Comparison of ENCODE assay signal across 8 cellular contexts in genomic region chr14:20681348-20682126, GRCh38. TPM values are rescaled to one million over a fixed set of nuclear protein-coding genes. Genes with fewer than 3 reads are reported as not detected.
DNase-seq lines count a peak whose midpoint lies in the region; ATAC-seq, FAIRE-seq and TF ChIP-seq lines count a peak whose summit lies in the region.

No MANE protein-coding gene starts in this region.

- no peak for FAIRE-seq in HTR-8/SVneo (lab: Jason Lieb, UNC)

- H3K9me3 ChIP-seq in RWPE2 (ENCODE audit: severe bottlenecking) (no peaks in the 10 kb centered on the region), neural progenitor cell (ENCODE audit: low read depth) (no peaks in the 10 kb centered on the region)

- H3K4me1 ChIP-seq in RWPE2 (ENCODE audit: insufficient read depth, poor library complexity, severe bottlenecking) (peaks cover 3% of the 10 kb centered on the region), foreskin keratinocyte (no peaks in the 10 kb centered on the region), neural progenitor cell (peaks cover 8% of the 10 kb centered on the region)

- H3K27me3 Mint-ChIP-seq in neural progenitor cell (ENCODE audit: insufficient read depth, low read depth), result peaks cover 7% of the 10 kb centered on the region
- H3K27me3 Mint-ChIP-seq in stimulated activated naive CD8-positive, alpha-beta T cell treated with anti-CD3 and anti-CD28 coated beads, Interleukin-15, amount 100 ng/mL, for 72 hours, result no peaks in the 10 kb centered on the region

- DNase-seq in ACHN, result peak; percentile 87
- peak; percentile 38 for DNase-seq in HTR-8/SVneo (ENCODE audit: insufficient read length, low spot score)
- DNase-seq in RWPE2 (ENCODE audit: low spot score), result no peak
- peak; percentile 74 for DNase-seq in activated T-helper 9 cell treated with anti-CD3 and anti-CD28 coated beads, Interleukin-2, amount 50 U/mL, for 16 hours (ENCODE audit: low read depth)
- peak; percentile 87 to 95 for DNase-seq in foreskin keratinocyte
- DNase-seq in neural progenitor cell (ENCODE audit: low spot score), result peak; percentile 91
- DNase-seq in stimulated activated naive CD8-positive, alpha-beta T cell treated with anti-CD3 and anti-CD28 coated beads, Interleukin-15, amount 100 ng/mL, for 72 hours, result peak; percentile 85 to 90

- no peaks in the 10 kb centered on the region for H3K36me3 Mint-ChIP-seq in neural progenitor cell

- no peak overlapping the region for H3K9ac ChIP-seq in neural progenitor cell

- H4K20me1 ChIP-seq in neural progenitor cell (ENCODE audit: low read depth), result no peaks in the 10 kb centered on the region

- in situ Hi-C loops in ACHN (cut with HindIII; ENCODE audit: low pct_ligation_motif_present, low pct_unique_long_range_greater_than_20kb, low sequenced_read_pairs), result no loop called here

- H3K27me3 ChIP-seq in RWPE2 (ENCODE audit: insufficient read depth, poor library complexity, severe bottlenecking), result no peaks in the 10 kb centered on the region
- no peaks in the 10 kb centered on the region for H3K27me3 ChIP-seq in foreskin keratinocyte
- H3K27me3 ChIP-seq in neural progenitor cell, result peaks cover 18% of the 10 kb centered on the region

- peak overlapping the region; percentile 80 for H3K4me3 ChIP-seq in RWPE2 (ENCODE audit: severe bottlenecking)
- H3K4me3 ChIP-seq in neural progenitor cell, result peak overlapping the region; percentile 77

- H3K9me3 Mint-ChIP-seq in neural progenitor cell, result peaks cover 7% of the 10 kb centered on the region
- H3K9me3 Mint-ChIP-seq in stimulated activated naive CD8-positive, alpha-beta T cell treated with anti-CD3 and anti-CD28 coated beads, Interleukin-15, amount 100 ng/mL, for 72 hours, result no peaks in the 10 kb centered on the region

- H3K27ac ChIP-seq in RWPE2 (ENCODE audit: poor library complexity, severe bottlenecking) (peak overlapping the region; percentile 92), foreskin keratinocyte (peak overlapping the region; percentile 93), neural progenitor cell (no peak overlapping the region)

- no peaks in the 10 kb centered on the region for H3K79me2 ChIP-seq in neural progenitor cell (ENCODE audit: low read depth)

- TF ChIP-seq CTCF in RWPE2 (IDR thresholded peaks at IDR 0.05; ENCODE audit: poor library complexity, severe bottlenecking) (no peak), foreskin keratinocyte (conservative IDR thresholded peaks at IDR 0.05) (no peak), neural progenitor cell (IDR thresholded peaks at IDR 0.05) (no peak)

- peaks cover 53% of the 10 kb centered on the region for H3F3A ChIP-seq in neural progenitor cell (ENCODE audit: low read depth)

- H3K36me3 ChIP-seq in RWPE2 (ENCODE audit: low read depth) (no peaks in the 10 kb centered on the region), neural progenitor cell (no peaks in the 10 kb centered on the region)

- H3K4me2 ChIP-seq in neural progenitor cell, result peak overlapping the region; percentile 87

- H2AFZ ChIP-seq in neural progenitor cell (replicated peaks), result peak overlapping the region; percentile 91

- H3K4me1 Mint-ChIP-seq in neural progenitor cell, result peaks cover 21% of the 10 kb centered on the region
- peaks cover 9% of the 10 kb centered on the region for H3K4me1 Mint-ChIP-seq in stimulated activated naive CD8-positive, alpha-beta T cell treated with anti-CD3 and anti-CD28 coated beads, Interleukin-15, amount 100 ng/mL, for 72 hours

- no peak overlapping the region for H3K27ac Mint-ChIP-seq in neural progenitor cell
- H3K27ac Mint-ChIP-seq in stimulated activated naive CD8-positive, alpha-beta T cell treated with anti-CD3 and anti-CD28 coated beads, Interleukin-15, amount 100 ng/mL, for 72 hours, result no peak overlapping the region

- peak; percentile 19 for ATAC-seq in GM18867 (IDR thresholded peaks at IDR 0.05; ENCODE audit: unreplicated experiment)
- ATAC-seq in RWPE2 (ENCODE audit: low read depth), result peak; percentile 9
- ATAC-seq in foreskin keratinocyte, result peak; percentile 32
- ATAC-seq in stimulated activated naive CD8-positive, alpha-beta T cell treated with anti-CD3 and anti-CD28 coated beads, Interleukin-15, amount 100 ng/mL, for 72 hours, result peak; percentile 42

- H3K4me3 Mint-ChIP-seq in neural progenitor cell, result no peak overlapping the region
- no peak overlapping the region for H3K4me3 Mint-ChIP-seq in stimulated activated naive CD8-positive, alpha-beta T cell treated with anti-CD3 and anti-CD28 coated beads, Interleukin-15, amount 100 ng/mL, for 72 hours

RNA-seq across cellular contexts. Expression of gene RNASE4, which starts 2.8 kb away (rescaled TPM):
- 3.3 and 6.5 TPM in 2 replicates for total RNA-seq in foreskin keratinocyte
- polyA plus RNA-seq in foreskin keratinocyte, result 3.0 and 5.5 TPM in 2 replicates
- 2.0 and 2.1 TPM in 2 replicates for total RNA-seq in neural progenitor cell (ENCODE audit: low replicate concordance)

RNA-seq across cellular contexts. Expression of gene ANG, which starts 7.0 kb away (rescaled TPM):
- total RNA-seq in foreskin keratinocyte (4.4 and 6.0 TPM in 2 replicates), neural progenitor cell (ENCODE audit: low replicate concordance) (0.99 TPM in 1 of 2 replicates, not detected in the other)
- 3.9 and 7.1 TPM in 2 replicates for polyA plus RNA-seq in foreskin keratinocyte

RNA-seq across cellular contexts. Expression of gene OR6S1, which starts 40.0 kb away (rescaled TPM):
- total RNA-seq in foreskin keratinocyte (not detected in 2 replicates), neural progenitor cell (ENCODE audit: low replicate concordance) (not detected in 2 replicates)
- polyA plus RNA-seq in foreskin keratinocyte, result not detected in 2 replicates
